20 cellular contexts compared by ENCODE assay signal in genomic region chr2:219637842-219638185, GRCh38.
"Had no signal": no experiment of that assay in that cellular context is flagged by ENCODE, and none has a peak within 500 bp of the region (broad histone marks: within the 10 kb centered on the region; RNA-seq: fewer than 3 reads in every experiment).

No MANE protein-coding gene starts in this region.

- H3K36me3 ChIP-seq: lower lobe of right lung, sigmoid colon, stomach, thoracic aorta, transverse colon had no signal

- H3K27me3 ChIP-seq: sigmoid colon, transverse colon had no signal

- H3K27ac Mint-ChIP-seq: memory B cell, nephron had no signal

- H3K9me3 Mint-ChIP-seq: memory B cell, nephron had no signal

- DNase-seq: effector CD4-positive, alpha-beta T cell; foreskin melanocyte; hypothalamus; kidney glomerular epithelial cell; lower lobe of right lung; midbrain; psoas muscle; retina; stimulated activated naive CD4-positive, alpha-beta T cell; stomach; substantia nigra; transverse colon had no signal

- ATAC-seq: left lobe of liver, lower lobe of right lung, psoas muscle had no signal

- H3K4me3 ChIP-seq: coronary artery, lower lobe of right lung, psoas muscle, sigmoid colon, skin epidermis, stomach, thoracic aorta, transverse colon had no signal

- H3K9me3 ChIP-seq: lower lobe of right lung, psoas muscle, sigmoid colon, stomach, thoracic aorta, transverse colon had no signal

- H3K36me3 Mint-ChIP-seq: memory B cell had no signal

- H3K27ac ChIP-seq: coronary artery, lower lobe of right lung, psoas muscle, sigmoid colon, skin epidermis, stomach, thoracic aorta, transverse colon had no signal

- H3K4me1 ChIP-seq: psoas muscle had no signal

- FAIRE-seq: islet of Langerhans had no signal

- H3K4me3 Mint-ChIP-seq: memory B cell, nephron had no signal
